Comparison of ENCODE assay signal across 7 cellular contexts in the genomic region with DNA sequence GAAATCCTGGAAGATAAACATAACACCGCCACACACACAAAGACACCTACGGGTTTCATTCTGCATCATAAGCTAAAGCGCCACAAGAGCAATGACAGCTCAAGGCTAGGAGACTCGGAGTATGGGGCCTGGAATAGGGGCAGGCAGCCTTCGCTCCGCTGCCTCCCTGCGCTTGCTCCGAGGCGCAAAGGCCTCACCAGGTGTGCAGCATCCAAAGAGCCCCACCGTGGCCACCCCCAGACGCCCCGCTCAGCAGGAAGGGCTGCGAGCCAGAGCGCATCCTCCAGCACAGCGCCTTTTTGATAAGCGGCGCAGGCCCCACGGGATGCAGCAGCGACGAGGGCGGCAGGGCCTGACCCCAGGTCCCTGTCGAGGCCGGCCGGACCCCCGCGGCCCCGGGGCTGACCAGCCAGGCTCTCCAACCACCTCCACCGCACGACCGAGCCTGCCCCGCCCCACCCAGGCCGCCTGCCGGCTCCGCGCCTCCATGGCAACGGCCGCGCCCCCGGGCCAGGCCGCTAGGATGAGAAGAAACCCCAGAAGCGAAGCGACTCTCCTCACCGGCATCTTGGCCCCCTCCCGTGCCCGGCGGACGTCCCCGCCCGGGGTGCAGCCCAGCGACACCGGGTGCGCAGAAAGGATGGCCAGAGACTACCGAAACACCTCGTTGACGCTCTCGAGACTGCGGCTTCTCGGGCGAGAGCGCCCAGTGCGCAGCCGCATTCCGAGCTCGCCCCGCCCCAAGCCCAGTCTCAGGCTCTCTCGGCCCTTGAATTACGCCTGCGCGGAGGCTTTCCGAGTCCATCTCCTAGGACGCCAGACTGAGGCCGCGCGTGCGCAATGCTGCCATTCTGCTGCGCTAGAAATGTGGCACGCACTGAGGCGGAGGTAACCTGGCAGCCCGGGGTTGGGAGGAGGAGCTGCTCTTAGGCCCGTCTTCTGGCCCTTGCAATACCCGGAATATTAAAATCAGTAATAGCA.
DNase-seq lines count a peak whose midpoint lies in the region; ATAC-seq and TF ChIP-seq lines count a peak whose summit lies in the region.

A gene (minus strand): TSS at position 694 of the 981 bp plus-strand sequence. CDS start 127 bp downstream, at position 567.

- in situ Hi-C loops in astrocyte of the spinal cord (cut with HindIII; ENCODE audit: low sequenced_read_pairs): no loop called here

- TF ChIP-seq CTCF in astrocyte of the spinal cord (IDR thresholded peaks at IDR 0.05; ENCODE audit: low read depth, low read length) (no peak), retinal pigment epithelial cell (conservative IDR thresholded peaks at IDR 0.05; ENCODE audit: low read depth, low read length) (no peak)

- DNase-seq in NCI-H2081 (lab: John Stamatoyannopoulos, UW) (peak; percentile 94 to 96), T1000 (lab: John Stamatoyannopoulos, UW) (peak; percentile 92), astrocyte of the spinal cord (ENCODE audit: low read depth, low spot score) (peak; percentile 94), hypothalamus (lab: John Stamatoyannopoulos, UW) (peak; percentile 71 to 98 (median 93)), retinal pigment epithelial cell (ENCODE audit: low read depth) (peak; percentile 73)

- H3K4me3 ChIP-seq in astrocyte of the spinal cord (ENCODE audit: low read depth, low read length): peak within 1 kb of the TSS; percentile 82
- H3K4me3 ChIP-seq in retinal pigment epithelial cell (ENCODE audit: low read length): peak within 1 kb of the TSS; percentile 92

- peak; percentile 70 for ATAC-seq in GM18508 (IDR thresholded peaks at IDR 0.05; ENCODE audit: insufficient read depth, unreplicated experiment)
- peak; percentile 84 for ATAC-seq in HG03025 (IDR thresholded peaks at IDR 0.05; ENCODE audit: low FRiP score, unreplicated experiment)

Comparison
In these comparisons a context has a peak if more than half of its experiments do, and no peak if none do; other contexts are left out.
1. Peak in every context shown above with its lines: DNase-seq, ATAC-seq and H3K4me3 ChIP-seq.